In genomic region chr10:86303626-86304025, GRCh38 we compare ENCODE assay signal across 20 cellular contexts.
"Had no signal": no experiment of that assay in that cellular context is flagged by ENCODE, and none has a peak within 500 bp of the region (broad histone marks: within the 10 kb centered on the region; RNA-seq: fewer than 3 reads in every experiment).

No MANE protein-coding gene starts in this region.

- H3K9me3 ChIP-seq: gastrocnemius medialis, psoas muscle, testis, tibial artery had no signal

- H3K27ac ChIP-seq: dorsolateral prefrontal cortex, epithelial cell of prostate, gastrocnemius medialis, hepatocyte, psoas muscle, testis, tibial artery had no signal

- DNase-seq: effector CD4-positive, alpha-beta T cell; foreskin fibroblast; gastrocnemius medialis; kidney; naive thymus-derived CD4-positive, alpha-beta T cell; nucleus accumbens; psoas muscle; right cardiac atrium; small intestine; stimulated activated CD4-positive, alpha-beta T cell treated with anti-CD3 and anti-CD28 coated beads, Interleukin-2, amount 100 ng/mL, for 24 hours; stimulated activated CD4-positive, alpha-beta T cell treated with anti-CD3 and anti-CD28 coated beads, Interleukin-4, amount 100 ng/mL, for 24 hours; stimulated activated naive CD4-positive, alpha-beta T cell treated with Interleukin-2 at 50 U/mL for 16 hours; substantia nigra; testis had no signal

- H3K27me3 ChIP-seq: dorsolateral prefrontal cortex, gastrocnemius medialis, hepatocyte, testis, tibial artery had no signal

- H3K4me1 ChIP-seq: gastrocnemius medialis, psoas muscle, testis, tibial artery had no signal

- ATAC-seq: gastrocnemius medialis; left lobe of liver; naive thymus-derived CD4-positive, alpha-beta T cell; psoas muscle had no signal

- H3K4me3 ChIP-seq: dorsolateral prefrontal cortex, gastrocnemius medialis, hepatocyte, lung, psoas muscle, testis, tibial artery had no signal

- H3K36me3 ChIP-seq: gastrocnemius medialis, tibial artery had no signal
